Comparison of ENCODE assay signal across 15 cellular contexts in genomic region chr3:182608876-182609275, GRCh38.
A peak's percentile ranks its signal among the peaks of the same experiment; 100 is the strongest.
DNase-seq lines count a peak whose midpoint lies in the region; FAIRE-seq and TF ChIP-seq lines count a peak whose summit lies in the region.
"Had no signal": no experiment of that assay in that cellular context is flagged by ENCODE, and none has a peak within 500 bp of the region (broad histone marks: within the 10 kb centered on the region; RNA-seq: fewer than 3 reads in every experiment).

No MANE protein-coding gene starts in this region.

- DNase-seq in Calu3 (no peak), NCI-H2171 treated with DMSO at 0.1 percent for 48 hours (lab: John Stamatoyannopoulos, UW) (peak; percentile 49), neural crest cell (ENCODE audit: low read depth, low spot score) (no peak), D341Med (ENCODE audit: low spot score) (no peak), NCI-H2081 (lab: John Stamatoyannopoulos, UW) (no peak), GM13977 (ENCODE audit: low spot score) (no peak)
- no peak for DNase-seq in activated T-helper 1 cell treated with anti-CD3 and anti-CD28 coated beads, Interleukin-12 subunit alpha, Interleukin-12 subunit beta, Interleukin-2, Interleukin-4 antibody, amounts not matched to agents 30 ng/mL and 10 ng/mL and 1 ng/mL, durations not matched to agents 14 hours and 24 hours and 36 hours (ENCODE audit: low spot score)
- DNase-seq: ACHN, AML-193, MG63, NCI-H1092 treated with DMSO at 0.1 percent for 48 hours, NCI-H226, SJCRH30 had no signal

- H3K27ac Mint-ChIP-seq in Calu3 (ENCODE audit: unreplicated experiment) (peak overlapping the region; percentile 79), neural crest cell (ENCODE audit: unreplicated experiment) (peak overlapping the region; percentile 2)
- no peak overlapping the region for H3K27ac Mint-ChIP-seq in activated T-helper 1 cell treated with anti-CD3 and anti-CD28 coated beads, Interleukin-12 subunit alpha, Interleukin-12 subunit beta, Interleukin-2, Interleukin-4 antibody, amounts not matched to agents 30 ng/mL and 10 ng/mL and 1 ng/mL, durations not matched to agents 14 hours and 24 hours and 36 hours

- H3K4me1 Mint-ChIP-seq in Calu3 (ENCODE audit: low read depth, unreplicated experiment) (peaks cover 73% of the 10 kb centered on the region), neural crest cell (peaks cover 26% of the 10 kb centered on the region)
- H3K4me1 Mint-ChIP-seq in activated T-helper 1 cell treated with anti-CD3 and anti-CD28 coated beads, Interleukin-12 subunit alpha, Interleukin-12 subunit beta, Interleukin-2, Interleukin-4 antibody, amounts not matched to agents 30 ng/mL and 10 ng/mL and 1 ng/mL, durations not matched to agents 14 hours and 24 hours and 36 hours (ENCODE audit: low read depth) = no peaks in the 10 kb centered on the region
- H3K4me1 Mint-ChIP-seq: CD14-positive monocyte had no signal

- no peak overlapping the region for H3K4me3 Mint-ChIP-seq in Calu3 (ENCODE audit: low read depth, unreplicated experiment)
- H3K4me3 Mint-ChIP-seq in neural crest cell = no peak overlapping the region
- H3K4me3 Mint-ChIP-seq in activated T-helper 1 cell treated with anti-CD3 and anti-CD28 coated beads, Interleukin-12 subunit alpha, Interleukin-12 subunit beta, Interleukin-2, Interleukin-4 antibody, amounts not matched to agents 30 ng/mL and 10 ng/mL and 1 ng/mL, durations not matched to agents 14 hours and 24 hours and 36 hours = no peak overlapping the region
- H3K4me3 Mint-ChIP-seq: CD14-positive monocyte had no signal

- CTCF ChIA-PET in Calu3 (lab: Charles Lee) = interaction anchor here (0.6 to 0.8 kb wide), 2 partner anchors 671 to 1369 kb away, joined by 5 read pairs; no protein-coding TSS in a partner anchor

- no TSS peak for BruUV-seq in Calu3 (replicated peaks; lab: Mats Ljungman, UMichigan)

- no peaks in the 10 kb centered on the region for H3K27me3 Mint-ChIP-seq in Calu3 (ENCODE audit: unreplicated experiment)
- H3K27me3 Mint-ChIP-seq in neural crest cell (ENCODE audit: low read depth) = no peaks in the 10 kb centered on the region
- peaks cover 7% of the 10 kb centered on the region for H3K27me3 Mint-ChIP-seq in activated T-helper 1 cell treated with anti-CD3 and anti-CD28 coated beads, Interleukin-12 subunit alpha, Interleukin-12 subunit beta, Interleukin-2, Interleukin-4 antibody, amounts not matched to agents 30 ng/mL and 10 ng/mL and 1 ng/mL, durations not matched to agents 14 hours and 24 hours and 36 hours (ENCODE audit: insufficient read depth)

- intact Hi-C loops in Calu3 (cut with micrococcal nuclease; ENCODE audit: unreplicated experiment) = loop anchor here (5.0 kb wide), 2 partner anchors 122 to 317 kb away; no protein-coding TSS in a partner anchor
- intact Hi-C loops in activated T-helper 1 cell treated with anti-CD3 and anti-CD28 coated beads, Interleukin-12 subunit alpha, Interleukin-12 subunit beta, Interleukin-2, Interleukin-4 antibody, amounts not matched to agents 30 ng/mL and 10 ng/mL and 1 ng/mL, durations not matched to agents 14 hours and 24 hours and 36 hours (cut with micrococcal nuclease) = no loop called here

- TF ChIP-seq CTCF in Calu3 (IDR thresholded peaks at IDR 0.05; ENCODE audit: unreplicated experiment) = no peak
- no peak for TF ChIP-seq CTCF in neural crest cell (conservative IDR thresholded peaks at IDR 0.05)
- TF ChIP-seq CTCF in GM13977 (IDR thresholded peaks at IDR 0.05; ENCODE audit: extremely low read depth, insufficient read depth, missing control alignments) = no peak

- H3K36me3 Mint-ChIP-seq in Calu3 (ENCODE audit: insufficient read depth, unreplicated experiment) (peaks cover 5% of the 10 kb centered on the region), neural crest cell (ENCODE audit: low read depth) (no peaks in the 10 kb centered on the region)
- H3K36me3 Mint-ChIP-seq in activated T-helper 1 cell treated with anti-CD3 and anti-CD28 coated beads, Interleukin-12 subunit alpha, Interleukin-12 subunit beta, Interleukin-2, Interleukin-4 antibody, amounts not matched to agents 30 ng/mL and 10 ng/mL and 1 ng/mL, durations not matched to agents 14 hours and 24 hours and 36 hours (ENCODE audit: low read depth) = no peaks in the 10 kb centered on the region
- H3K36me3 Mint-ChIP-seq: CD14-positive monocyte had no signal

- in situ Hi-C loops in GM13977 (cut with MboI; ENCODE audit: low pct_unique_long_range_greater_than_20kb, low sequenced_read_pairs, unreplicated experiment) = no loop called here

- H3K9me3 Mint-ChIP-seq in Calu3 (ENCODE audit: low read depth, unreplicated experiment) (no peaks in the 10 kb centered on the region), neural crest cell (no peaks in the 10 kb centered on the region)
- no peaks in the 10 kb centered on the region for H3K9me3 Mint-ChIP-seq in activated T-helper 1 cell treated with anti-CD3 and anti-CD28 coated beads, Interleukin-12 subunit alpha, Interleukin-12 subunit beta, Interleukin-2, Interleukin-4 antibody, amounts not matched to agents 30 ng/mL and 10 ng/mL and 1 ng/mL, durations not matched to agents 14 hours and 24 hours and 36 hours
- H3K9me3 Mint-ChIP-seq: CD14-positive monocyte had no signal

- peak; percentile 89 for FAIRE-seq in endometrium (lab: Jason Lieb, UNC)
